8 cellular contexts compared by ENCODE assay signal in the genomic region with DNA sequence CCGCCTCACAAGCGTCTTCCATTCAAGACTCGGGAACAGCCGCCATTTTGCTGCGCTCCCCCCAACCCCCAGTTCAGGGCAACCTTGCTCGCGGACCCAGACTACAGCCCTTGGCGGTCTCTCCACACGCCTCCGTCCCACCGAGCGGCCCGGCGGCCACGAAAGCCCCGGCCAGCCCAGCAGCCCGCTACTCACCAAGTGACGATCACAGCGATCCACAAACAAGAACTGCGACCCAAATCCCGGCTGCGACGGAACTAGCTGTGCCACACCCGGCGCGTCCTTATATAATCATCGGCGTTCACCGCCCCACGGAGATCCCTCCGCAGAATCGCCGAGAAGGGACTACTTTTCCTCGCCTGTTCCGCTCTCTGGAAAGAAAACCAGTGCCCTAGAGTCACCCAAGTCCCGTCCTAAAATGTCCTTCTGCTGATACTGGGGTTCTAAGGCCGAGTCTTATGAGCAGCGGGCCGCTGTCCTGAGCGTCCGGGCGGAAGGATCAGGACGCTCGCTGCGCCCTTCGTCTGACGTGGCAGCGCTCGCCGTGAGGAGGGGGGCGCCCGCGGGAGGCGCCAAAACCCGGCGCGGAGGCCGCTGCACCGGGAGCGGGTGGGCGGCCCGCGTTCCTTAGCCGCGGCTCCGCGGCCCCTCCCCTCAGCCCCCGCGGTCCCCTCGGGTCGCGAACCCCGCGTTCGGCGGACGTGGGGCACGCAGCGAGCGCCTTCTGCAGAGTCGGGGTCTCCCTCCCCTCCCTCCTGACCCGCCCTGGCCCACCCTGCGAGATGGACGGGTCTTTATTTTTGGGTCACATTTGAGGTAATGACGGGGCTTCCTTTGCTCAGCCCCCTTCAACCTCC.
DNase-seq lines count a peak whose midpoint lies in the region; ATAC-seq and TF ChIP-seq lines count a peak whose summit lies in the region.

A gene (minus strand): TSS at position 259 of the 857 bp plus-strand sequence. CDS start 879 bp downstream, outside the sequence.

- peak within 1 kb of the TSS; percentile 99 to 100 for H3K9ac ChIP-seq in duodenal mucosa (ENCODE audit: low read depth in 1 of 2, low read length in 2 of 2)

- TF ChIP-seq POLR2A in GM18951 (IDR thresholded peaks at IDR 0.05; ENCODE audit: extremely low read depth, insufficient read depth, insufficient read length) = peak; percentile 100

- in situ Hi-C loops in GM18951 (cut with MboI; ENCODE audit: low sequenced_read_pairs, unreplicated experiment) = loop anchor here (25.0 kb wide), 1 partner anchor 877 kb away; no protein-coding TSS in a partner anchor

- peak; percentile 92 for DNase-seq in activated CD4-positive, alpha-beta T cell treated with anti-CD3 and anti-CD28 coated beads for 48 hours
- DNase-seq in medulla oblongata (ENCODE audit: extremely low spot score) = peak; percentile 94
- DNase-seq in stimulated activated CD8-positive, alpha-beta memory T cell treated with anti-CD3 and anti-CD28 coated beads, Interleukin-12 subunit alpha, Interleukin-12 subunit beta, amount 100 ng/mL, for 24 hours (ENCODE audit: extremely low read depth) = peak; percentile 65
- DNase-seq in nucleus accumbens (lab: John Stamatoyannopoulos, UW) = no peak
- DNase-seq in NCI-H446 treated with DMSO at 0.1 percent for 48 hours (lab: John Stamatoyannopoulos, UW) = no peak

- H3K27me3 ChIP-seq in duodenal mucosa (ENCODE audit: control insufficient read depth in 1 of 2, insufficient read depth in 2 of 2, low read length in 2 of 2) = no peaks in the 10 kb centered on the region

- ATAC-seq in HG03439 (IDR thresholded peaks at IDR 0.05; ENCODE audit: unreplicated experiment) = peak; percentile 39

- no peaks in the 10 kb centered on the region for H3K9me3 ChIP-seq in duodenal mucosa (ENCODE audit: control insufficient read depth in 1 of 2, low read length in 2 of 2)

- peak within 1 kb of the TSS; percentile 85 for H3K4me3 ChIP-seq in duodenal mucosa (ENCODE audit: low read depth in 1 of 2, low read length in 2 of 2)

- H3K36me3 ChIP-seq in duodenal mucosa (ENCODE audit: control insufficient read depth in 1 of 2, insufficient read depth in 2 of 2, low read length in 2 of 2) = peaks cover 13 to 27% of the 10 kb centered on the region in 2 donors

- peak within 1 kb of the TSS; percentile 99 for H3K27ac ChIP-seq in duodenal mucosa (ENCODE audit: low read depth, low read length)

- peaks cover 47 to 51% of the 10 kb centered on the region in 2 donors for H3K4me1 ChIP-seq in duodenal mucosa (ENCODE audit: control insufficient read depth in 1 of 2, insufficient read depth in 2 of 2, low read length in 2 of 2)

Comparison
In these comparisons a context has a peak if more than half of its experiments do, and no peak if none do; other contexts are left out.
1. DNase-seq: peak in activated CD4-positive, alpha-beta T cell treated with anti-CD3 and anti-CD28 coated beads for 48 hours (single experiment), medulla oblongata (single experiment) and stimulated activated CD8-positive, alpha-beta memory T cell treated with anti-CD3 and anti-CD28 coated beads, Interleukin-12 subunit alpha, Interleukin-12 subunit beta, amount 100 ng/mL, for 24 hours (single experiment); none in nucleus accumbens (0 of 56) and NCI-H446 treated with DMSO at 0.1 percent for 48 hours (single experiment).